In the genomic region with DNA sequence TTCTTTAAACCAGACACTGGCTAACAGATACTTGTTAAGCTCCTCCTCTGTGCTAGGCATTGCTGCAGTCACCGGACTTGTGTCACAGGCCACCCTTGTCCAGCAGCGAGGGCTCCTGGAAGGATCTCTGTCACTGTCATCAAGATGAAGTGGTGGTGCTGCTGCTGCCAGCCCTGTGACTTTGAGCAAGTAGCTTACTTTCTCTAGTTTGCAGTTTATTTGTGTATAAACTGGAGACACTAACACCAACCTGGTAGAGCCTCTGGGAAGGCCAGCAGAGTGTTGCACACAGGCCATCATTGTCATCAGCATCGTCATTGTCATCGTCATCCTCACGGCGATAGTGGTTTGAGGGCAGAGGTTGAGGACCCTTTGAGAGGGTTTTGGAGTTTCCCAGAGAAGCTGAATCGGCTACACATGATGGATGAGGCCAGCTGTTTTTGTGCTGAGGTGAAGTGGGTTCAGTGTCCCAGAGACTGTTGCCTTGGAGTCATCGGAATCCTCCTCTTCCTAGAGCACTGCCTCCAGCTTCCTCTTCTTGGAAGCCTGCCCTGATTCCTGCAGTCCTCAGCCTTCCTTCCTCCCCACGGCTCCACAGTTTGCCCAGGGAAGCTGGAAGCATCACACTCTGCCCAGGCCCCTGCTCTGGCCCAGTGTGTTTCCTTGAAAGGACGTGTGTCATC, we compare ENCODE assay signal across 18 cellular contexts.
A peak's percentile ranks its signal among the peaks of the same experiment; 100 is the strongest.
DNase-seq lines count a peak whose midpoint lies in the region; ATAC-seq, FAIRE-seq and TF ChIP-seq lines count a peak whose summit lies in the region.
"Had no signal": no experiment of that assay in that cellular context is flagged by ENCODE, and none has a peak within 500 bp of the region (broad histone marks: within the 10 kb centered on the region; RNA-seq: fewer than 3 reads in every experiment).

No MANE protein-coding gene starts in this region.

- peaks cover 4% of the 10 kb centered on the region for H3K79me2 ChIP-seq in hepatocyte

- FAIRE-seq in pancreas (lab: Jason Lieb, UNC), result no peak
- FAIRE-seq: endometrium had no signal

- ATAC-seq in pancreas, result peak; percentile 16 to 37 (median 22)

- H3K9me3 ChIP-seq in hepatocyte (ENCODE audit: low read depth) (no peaks in the 10 kb centered on the region), pancreas (no peaks in the 10 kb centered on the region)
- H3K9me3 ChIP-seq: Caco-2 had no signal

- no peak for TF ChIP-seq CTCF in hepatocyte (IDR thresholded peaks at IDR 0.05; ENCODE audit: poor library complexity)
- TF ChIP-seq CTCF in pancreas (IDR thresholded peaks at IDR 0.05), result no peak

- no peak overlapping the region for H3K27ac ChIP-seq in hepatocyte
- H3K27ac ChIP-seq in pancreas, result no peak overlapping the region
- H3K27ac ChIP-seq: KMS-11, neural progenitor cell, VCaP had no signal

- H3K4me1 ChIP-seq in hepatocyte (ENCODE audit: insufficient read depth), result peaks cover 27% of the 10 kb centered on the region
- no peaks in the 10 kb centered on the region for H3K4me1 ChIP-seq in pancreas

- H3K9me2 ChIP-seq in hepatocyte (replicated peaks; ENCODE audit: insufficient read depth), result no peaks in the 10 kb centered on the region

- H2AFZ ChIP-seq in hepatocyte, result no peak overlapping the region
- H2AFZ ChIP-seq: neural progenitor cell had no signal

- WGBS in hepatocyte (ENCODE audit: low lambda C conversion rate, missing lambda C conversion rate), result 85% methylated on average over 10 of the region's 10 CpGs
- WGBS in pancreas, 2 donors, result 85 to 87% methylated on average over 10 of the region's 10 CpGs

- intact Hi-C loops in pancreas (cut with DNase I), result no loop called here
- intact Hi-C loops in activated T-helper 2 cell treated with anti-CD3 and anti-CD28 coated beads, Interferon-gamma antibody, Interleukin-2, Interleukin-4, amounts not matched to agents 10 μg/mL and 5 μg/mL and 100 μg/mL, durations not matched to agents 14 hours and 24 hours and 36 hours (cut with micrococcal nuclease), result no loop called here

- no peaks in the 10 kb centered on the region for H3K9me3 Mint-ChIP-seq in activated T-helper 2 cell treated with anti-CD3 and anti-CD28 coated beads, Interferon-gamma antibody, Interleukin-2, Interleukin-4, amounts not matched to agents 10 μg/mL and 5 μg/mL and 100 μg/mL, durations not matched to agents 14 hours and 24 hours and 36 hours
- H3K9me3 Mint-ChIP-seq: neural progenitor cell had no signal

- H3K36me3 ChIP-seq in hepatocyte (replicated peaks; ENCODE audit: insufficient read depth, low read depth) (no peaks in the 10 kb centered on the region), pancreas (no peaks in the 10 kb centered on the region)
- H3K36me3 ChIP-seq: neural progenitor cell had no signal

- no peak overlapping the region for H3K4me3 Mint-ChIP-seq in activated T-helper 2 cell treated with anti-CD3 and anti-CD28 coated beads, Interferon-gamma antibody, Interleukin-2, Interleukin-4, amounts not matched to agents 10 μg/mL and 5 μg/mL and 100 μg/mL, durations not matched to agents 14 hours and 24 hours and 36 hours (ENCODE audit: low read depth)
- H3K4me3 Mint-ChIP-seq: neural progenitor cell had no signal

- peaks cover 16% of the 10 kb centered on the region for H3K36me3 Mint-ChIP-seq in activated T-helper 2 cell treated with anti-CD3 and anti-CD28 coated beads, Interferon-gamma antibody, Interleukin-2, Interleukin-4, amounts not matched to agents 10 μg/mL and 5 μg/mL and 100 μg/mL, durations not matched to agents 14 hours and 24 hours and 36 hours (ENCODE audit: low read depth)

- H3K27me3 Mint-ChIP-seq in activated T-helper 2 cell treated with anti-CD3 and anti-CD28 coated beads, Interferon-gamma antibody, Interleukin-2, Interleukin-4, amounts not matched to agents 10 μg/mL and 5 μg/mL and 100 μg/mL, durations not matched to agents 14 hours and 24 hours and 36 hours (ENCODE audit: low read depth), result no peaks in the 10 kb centered on the region

- H4K20me1 ChIP-seq in hepatocyte (ENCODE audit: insufficient read depth, poor library complexity, severe bottlenecking), result no peaks in the 10 kb centered on the region

- DNase-seq in HT1080 (ENCODE audit: low read depth) (peak; percentile 38), dermis blood vessel endothelial cell (peak; percentile 75), hepatocyte (ENCODE audit: low spot score) (no peak), pancreas (no peak), inferior parietal cortex (ENCODE audit: extremely low spot score) (no peak), activated T-cell treated with anti-CD3 and anti-CD28 coated beads for 4 hours (no peak), NCI-H146 (lab: John Stamatoyannopoulos, UW) (no peak)
- DNase-seq in activated T-helper 2 cell treated with anti-CD3 and anti-CD28 coated beads, Interferon-gamma antibody, Interleukin-2, Interleukin-4, amounts not matched to agents 10 μg/mL and 5 μg/mL and 100 μg/mL, durations not matched to agents 14 hours and 24 hours and 36 hours (ENCODE audit: low spot score), result no peak
- DNase-seq: activated effector memory CD4-positive, alpha-beta T cell treated with anti-CD3 and anti-CD28 coated beads, Interleukin-2, amount 50 U/mL, for 16 hours; Caco-2; NCI-H1436 treated with DMSO at 0.1 percent for 48 hours; NCI-H524 treated with DMSO at 0.1 percent for 48 hours; SW 1271 had no signal

- H3K4me2 ChIP-seq in hepatocyte, result peak overlapping the region; percentile 55
- H3K4me2 ChIP-seq: KMS-11, neural progenitor cell, smooth muscle cell had no signal

- H3K4me1 Mint-ChIP-seq in activated T-helper 2 cell treated with anti-CD3 and anti-CD28 coated beads, Interferon-gamma antibody, Interleukin-2, Interleukin-4, amounts not matched to agents 10 μg/mL and 5 μg/mL and 100 μg/mL, durations not matched to agents 14 hours and 24 hours and 36 hours (ENCODE audit: low read depth), result peaks cover 18% of the 10 kb centered on the region

- H3K4me3 ChIP-seq in hepatocyte (no peak overlapping the region), pancreas (no peak overlapping the region)
- H3K4me3 ChIP-seq: neural progenitor cell, smooth muscle cell had no signal

- H3K27me3 ChIP-seq in hepatocyte, result no peaks in the 10 kb centered on the region
- no peaks in the 10 kb centered on the region for H3K27me3 ChIP-seq in pancreas
- H3K27me3 ChIP-seq: neural progenitor cell had no signal

- no peak overlapping the region for H3K27ac Mint-ChIP-seq in activated T-helper 2 cell treated with anti-CD3 and anti-CD28 coated beads, Interferon-gamma antibody, Interleukin-2, Interleukin-4, amounts not matched to agents 10 μg/mL and 5 μg/mL and 100 μg/mL, durations not matched to agents 14 hours and 24 hours and 36 hours

Comparison
In these comparisons a context has a peak if more than half of its experiments do, and no peak if none do; other contexts are left out.
1. DNase-seq: peak in HT1080 (single experiment) and dermis blood vessel endothelial cell (single experiment); none in hepatocyte (single experiment), pancreas (0 of 6), activated T-helper 2 cell treated with anti-CD3 and anti-CD28 coated beads, Interferon-gamma antibody, Interleukin-2, Interleukin-4, amounts not matched to agents 10 μg/mL and 5 μg/mL and 100 μg/mL, durations not matched to agents 14 hours and 24 hours and 36 hours (single experiment), inferior parietal cortex (single experiment), activated T-cell treated with anti-CD3 and anti-CD28 coated beads for 4 hours (single experiment) and NCI-H146 (single experiment).